ENCODE assay signal across 13 cellular contexts in the genomic region with DNA sequence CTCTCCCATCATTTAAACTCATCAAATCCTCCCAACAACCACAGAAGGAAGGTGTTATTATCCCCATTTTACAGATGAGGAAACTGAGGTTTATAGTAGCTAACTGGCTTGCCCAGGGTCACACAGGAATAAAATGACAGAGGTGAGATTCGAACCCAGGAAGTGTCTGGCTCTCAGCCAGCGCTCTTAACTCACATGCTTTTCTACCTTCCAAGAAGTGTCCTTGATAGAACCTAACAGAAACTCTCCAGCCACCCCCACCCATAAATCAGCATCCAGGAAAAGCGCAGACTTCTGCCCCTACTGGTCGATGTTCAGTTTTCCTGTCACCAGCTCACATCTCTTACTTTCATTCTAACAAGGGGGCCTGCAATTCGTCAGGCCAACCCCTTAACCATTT. TPM values are rescaled to one million over a fixed set of nuclear protein-coding genes. Genes with fewer than 3 reads are reported as not detected.
DNase-seq lines count a peak whose midpoint lies in the region; ATAC-seq, FAIRE-seq and TF ChIP-seq lines count a peak whose summit lies in the region.
"Had no signal": no experiment of that assay in that cellular context is flagged by ENCODE, and none has a peak within 500 bp of the region (broad histone marks: within the 10 kb centered on the region; RNA-seq: fewer than 3 reads in every experiment).

No MANE protein-coding gene starts in this region.

- H3K79me2 ChIP-seq in SK-N-SH (ENCODE audit: insufficient read depth): no peaks in the 10 kb centered on the region

- H3K9me3 ChIP-seq in SK-N-SH (no peaks in the 10 kb centered on the region), kidney (ENCODE audit: control insufficient read depth in 1 of 2, low read length in 2 of 2) (no peaks in the 10 kb centered on the region)

- DNase-seq in AG09309 (ENCODE audit: low read depth) (no peak), GM13977 (ENCODE audit: low spot score) (no peak), SK-N-SH (peak; percentile 72), glutamatergic neuron (no peak), NCI-H128 (lab: John Stamatoyannopoulos, UW; ENCODE audit: unreplicated experiment) (no peak), NCI-H1436 (lab: John Stamatoyannopoulos, UW) (no peak), kidney (no peak)
- DNase-seq: activated T-cell treated with anti-CD3 and anti-CD28 coated beads, Interleukin-2, amount 50 U/mL, for 24 hours; DMS153; NCI-H1694 treated with DMSO at 0.1 percent for 48 hours; stimulated activated CD4-positive, alpha-beta T cell treated with anti-CD3 and anti-CD28 coated beads, Interleukin-15, amount 100 ng/mL, for 24 hours had no signal

- no peaks in the 10 kb centered on the region for H3K27me3 ChIP-seq in SK-N-SH (ENCODE audit: insufficient read depth)

- no peak overlapping the region for H2AFZ ChIP-seq in SK-N-SH (ENCODE audit: low read depth)

- in situ Hi-C loops in GM13977 (cut with MboI; ENCODE audit: low pct_unique_long_range_greater_than_20kb, low sequenced_read_pairs, unreplicated experiment): no loop called here

- peaks cover 6% of the 10 kb centered on the region for H3K27me3 Mint-ChIP-seq in glutamatergic neuron (ENCODE audit: unreplicated experiment)

- POLR2A ChIA-PET in SK-N-SH (lab: Yijun Ruan, JAX): interaction anchor here (2.5 kb wide), 1 partner anchor 16 kb away, joined by 5 read pairs; no protein-coding TSS in a partner anchor

- no peak for FAIRE-seq in kidney (lab: Jason Lieb, UNC)

- H3K27ac ChIP-seq in SK-N-SH (ENCODE audit: low read depth in 2 of 2, low read length in 1 of 2) (no peak overlapping the region), kidney (ENCODE audit: low read depth in 2 of 2, low read length in 2 of 2) (no peak overlapping the region)

- H3K4me3 ChIP-seq in AG09309 (ENCODE audit: control insufficient read depth, low read depth, low read length): no peak overlapping the region
- H3K4me3 ChIP-seq in SK-N-SH (ENCODE audit: low read depth in 2 of 2, low read length in 1 of 2): no peak overlapping the region
- no peak overlapping the region for H3K4me3 ChIP-seq in kidney (ENCODE audit: low read length in 2 of 2)

- no peaks in the 10 kb centered on the region for H3F3A ChIP-seq in SK-N-SH (replicated peaks; ENCODE audit: insufficient read depth)

- H3K9me2 ChIP-seq in SK-N-SH: no peaks in the 10 kb centered on the region

- no peak for ATAC-seq in GM21529 (IDR thresholded peaks at IDR 0.05; ENCODE audit: unreplicated experiment)

- WGBS in SK-N-SH (ENCODE audit: low lambda C conversion rate): 60% methylated on average over 5 of the region's 5 CpGs

- peaks cover 2% of the 10 kb centered on the region for H3K9me3 Mint-ChIP-seq in glutamatergic neuron (ENCODE audit: unreplicated experiment)
- H3K9me3 Mint-ChIP-seq: activated T-cell treated with anti-CD3 and anti-CD28 coated beads, Interleukin-2, amount 50 U/mL, for 24 hours had no signal

- H3K4me3 Mint-ChIP-seq in glutamatergic neuron (ENCODE audit: unreplicated experiment): no peak overlapping the region
- H3K4me3 Mint-ChIP-seq: activated T-cell treated with anti-CD3 and anti-CD28 coated beads, Interleukin-2, amount 50 U/mL, for 24 hours had no signal

- peaks cover 6% of the 10 kb centered on the region for H3K4me1 Mint-ChIP-seq in glutamatergic neuron (ENCODE audit: low read depth, unreplicated experiment)

- TF ChIP-seq CTCF in AG09309 (IDR thresholded peaks at IDR 0.05; ENCODE audit: control insufficient read depth, insufficient read depth, low read depth, low read length, missing control alignments) (peak; percentile 24), GM13977 (IDR thresholded peaks at IDR 0.05; ENCODE audit: extremely low read depth, insufficient read depth, missing control alignments) (peak; percentile 23), SK-N-SH (IDR thresholded peaks at IDR 0.05) (peak; percentile 55), glutamatergic neuron (IDR thresholded peaks at IDR 0.05; ENCODE audit: partially characterized antibody, unreplicated experiment) (peak; percentile 8), kidney (IDR thresholded peaks at IDR 0.05; ENCODE audit: borderline replicate concordance, extremely low read depth, insufficient read depth) (no peak)

- intact Hi-C loops in kidney (cut with DNase I): no loop called here

- no peaks in the 10 kb centered on the region for H4K20me1 ChIP-seq in SK-N-SH (ENCODE audit: insufficient read depth)

- 0 out of 4 replicates have a peak, but pooled peaks of 1 of the 2 experiments have one; percentile 14 for TF ChIP-seq EP300 in SK-N-SH (IDR thresholded peaks at IDR 0.05; ENCODE audit: borderline replicate concordance in 1 of 2, low read depth in 1 of 2, low read length in 1 of 2)

- TF ChIP-seq RAD21 in SK-N-SH (IDR thresholded peaks at IDR 0.05; ENCODE audit: low read length): peak; percentile 33

- peaks cover 7% of the 10 kb centered on the region for H3K36me3 Mint-ChIP-seq in glutamatergic neuron (ENCODE audit: unreplicated experiment)

- H3K9ac ChIP-seq in SK-N-SH (no peak overlapping the region), kidney (ENCODE audit: low read length in 2 of 2) (no peak overlapping the region)

- no peak overlapping the region for H3K4me2 ChIP-seq in SK-N-SH

- H3K4me1 ChIP-seq in SK-N-SH (ENCODE audit: control insufficient read depth in 1 of 2, insufficient read depth in 2 of 2, low read depth in 1 of 2, low read length in 1 of 2) (peaks cover 0 to 10% of the 10 kb centered on the region in 2 experiments; a peak in 1 of 4 replicates), kidney (ENCODE audit: control insufficient read depth in 1 of 2, insufficient read depth in 1 of 2, low read depth in 1 of 2, low read length in 2 of 2) (no peaks in the 10 kb centered on the region)

- CTCF ChIA-PET in SK-N-SH (lab: Yijun Ruan, JAX): interaction anchor here (0.6 to 2.9 kb wide), 12 partner anchors 8 to 235 kb away, joined by 3 to 12 read pairs (median 5); no protein-coding TSS in a partner anchor

- no peak overlapping the region for H3K27ac Mint-ChIP-seq in glutamatergic neuron (ENCODE audit: unreplicated experiment)
- H3K27ac Mint-ChIP-seq: activated T-cell treated with anti-CD3 and anti-CD28 coated beads, Interleukin-2, amount 50 U/mL, for 24 hours had no signal

- H3K36me3 ChIP-seq in SK-N-SH (replicated peaks in 1 of 2; ENCODE audit: control insufficient read depth in 1 of 2, insufficient read depth in 2 of 2, low read length in 1 of 2) (peaks cover 0 to 2% of the 10 kb centered on the region in 2 experiments), kidney (ENCODE audit: control insufficient read depth in 1 of 2, insufficient read depth in 2 of 2, low read length in 2 of 2) (peaks cover 0 to 4% of the 10 kb centered on the region in 2 donors)

TF ChIP-seq in SK-N-SH, 30 proteins besides CTCF, POLR2A, EP300 and RAD21:
- TF ChIP-seq TCF12 (IDR thresholded peaks at IDR 0.05): no peak
- no peak for TF ChIP-seq NRF1 (IDR thresholded peaks at IDR 0.05; ENCODE audit: low read depth, low read length)
- TF ChIP-seq SMC3 (IDR thresholded peaks at IDR 0.05; ENCODE audit: low read depth, low read length): no peak
- no peak for TF ChIP-seq PBX3 (IDR thresholded peaks at IDR 0.05)

RNA-seq across cellular contexts. Expression of gene SPATA12, which starts 51.7 kb away (rescaled TPM):
- 0.24 and 0.33 TPM in 2 replicates for polyA plus RNA-seq in SK-N-SH (2012; rRNA removed)
- 0.29 and 0.32 TPM in 2 replicates for polyA plus RNA-seq in SK-N-SH (2012; cell fraction: cytosol; rRNA removed)
- polyA plus RNA-seq in SK-N-SH (2012; cell fraction: nucleus; rRNA removed): 0.13 and 0.24 TPM in 2 replicates
- total RNA-seq in glutamatergic neuron (ENCODE audit: unreplicated experiment): not detected
- not detected for total RNA-seq in kidney
- not detected for polyA plus RNA-seq in kidney (ENCODE audit: insufficient read depth, low read depth, low replicate concordance)
- total RNA-seq: liver had no signal
- polyA plus RNA-seq: liver had no signal

RNA-seq across cellular contexts. Expression of gene IL17RD, which starts 52.9 kb away (rescaled TPM):
- polyA plus RNA-seq in SK-N-SH (2012; rRNA removed): 2.4 and 3.6 TPM in 2 replicates
- polyA plus RNA-seq in SK-N-SH (2012; cell fraction: cytosol; rRNA removed): 3.4 and 4.5 TPM in 2 replicates
- polyA plus RNA-seq in SK-N-SH (2012; cell fraction: nucleus; rRNA removed): 2.5 TPM in 2 replicates
- total RNA-seq in glutamatergic neuron (ENCODE audit: unreplicated experiment): 31.1 TPM
- total RNA-seq in kidney: 18.9 TPM
- 4.4 TPM for polyA plus RNA-seq in kidney (ENCODE audit: insufficient read depth, low read depth, low replicate concordance)
